ENCODE assay signal across 13 cellular contexts in genomic region chr11:121456816-121457431, GRCh38. TPM values are rescaled to one million over a fixed set of nuclear protein-coding genes. Genes with fewer than 3 reads are reported as not detected.
DNase-seq lines count a peak whose midpoint lies in the region; ATAC-seq and TF ChIP-seq lines count a peak whose summit lies in the region.
"Had no signal": no experiment of that assay in that cellular context is flagged by ENCODE, and none has a peak within 500 bp of the region (broad histone marks: within the 10 kb centered on the region; RNA-seq: fewer than 3 reads in every experiment).

No MANE protein-coding gene starts in this region.

- H3K4me3 ChIP-seq in dorsolateral prefrontal cortex = peak overlapping the region in 40 of 59 donors; percentile 6 to 94 (median 29)
- H3K4me3 ChIP-seq in thyroid gland (replicated peaks in 1 of 3) = no peak overlapping the region
- H3K4me3 ChIP-seq: prostate gland had no signal

- POLR2A ChIA-PET in WTC11 (lab: Charles Lee) = interaction anchor here (1.0 kb wide), 1 partner anchor 9 kb away, joined by 3 read pairs; no protein-coding TSS in a partner anchor

- H3K27me3 ChIP-seq in dorsolateral prefrontal cortex (no peaks in the 10 kb centered on the region), thyroid gland (no peaks in the 10 kb centered on the region)

- TF ChIP-seq CTCF in WTC11 (IDR thresholded peaks at IDR 0.05) (no peak), dorsolateral prefrontal cortex (IDR thresholded peaks at IDR 0.05 in 54 of 56, conservative IDR thresholded peaks at IDR 0.05 in 2 of 56; ENCODE audit: low read depth in 1 of 56, partially characterized antibody in 56 of 56) (no peak), thyroid gland (IDR thresholded peaks at IDR 0.05) (no peak)

- no peaks in the 10 kb centered on the region for H3K9me3 Mint-ChIP-seq in activated naive CD4-positive, alpha-beta T cell treated with anti-CD3 and anti-CD28 coated beads, Interleukin-2, amount 10 ng/mL, durations not matched to agents 7 days and 5 days
- no peaks in the 10 kb centered on the region for H3K9me3 Mint-ChIP-seq in WTC11

- H3K27ac Mint-ChIP-seq in activated naive CD4-positive, alpha-beta T cell treated with anti-CD3 and anti-CD28 coated beads, Interleukin-2, amount 10 ng/mL, durations not matched to agents 7 days and 5 days = no peak overlapping the region
- peak overlapping the region; percentile 88 for H3K27ac Mint-ChIP-seq in WTC11

- H3K27me3 Mint-ChIP-seq in activated naive CD4-positive, alpha-beta T cell treated with anti-CD3 and anti-CD28 coated beads, Interleukin-2, amount 10 ng/mL, durations not matched to agents 7 days and 5 days = no peaks in the 10 kb centered on the region
- no peaks in the 10 kb centered on the region for H3K27me3 Mint-ChIP-seq in WTC11 (ENCODE audit: low read depth)

- peaks cover 4 to 11% of the 10 kb centered on the region in 2 donors for H3K4me1 ChIP-seq in thyroid gland
- H3K4me1 ChIP-seq: prostate gland had no signal

- H3K27ac ChIP-seq in dorsolateral prefrontal cortex (peak overlapping the region in 57 of 59 donors; percentile 8 to 98 (median 89)), thyroid gland (peak overlapping the region; percentile 5 to 71 (median 65))
- H3K27ac ChIP-seq: prostate gland had no signal

- no peak for TF ChIP-seq POLR2A in thyroid gland (IDR thresholded peaks at IDR 0.05)

- H3K9me3 ChIP-seq in thyroid gland = no peaks in the 10 kb centered on the region
- H3K9me3 ChIP-seq: prostate gland had no signal

- DNase-seq in activated naive CD4-positive, alpha-beta T cell treated with anti-CD3 and anti-CD28 coated beads, Interleukin-2, amount 10 ng/mL, durations not matched to agents 7 days and 5 days = no peak
- DNase-seq in activated naive CD4-positive, alpha-beta T cell treated with anti-CD3 and anti-CD28 coated beads, Interleukin-2, amount 50 U/mL, for 16 hours = no peak
- no peak for DNase-seq in WTC11 (ENCODE audit: low spot score)
- DNase-seq in dorsolateral prefrontal cortex = no peak
- DNase-seq in thyroid gland = peak in 1 of 2 donors; percentile 45
- no peak for DNase-seq in DMS53 (lab: John Stamatoyannopoulos, UW)
- no peak for DNase-seq in NCI-H2081 treated with DMSO at 0.1 percent for 48 hours (lab: John Stamatoyannopoulos, UW)
- DNase-seq in stimulated activated CD4-positive, alpha-beta T cell treated with anti-CD3 and anti-CD28 coated beads, Interleukin-4, amount 100 ng/mL, for 24 hours = no peak
- DNase-seq: left colon, NCI-H1694, NCI-H524 had no signal

- CTCF ChIA-PET in activated naive CD4-positive, alpha-beta T cell treated with anti-CD3 and anti-CD28 coated beads, Interleukin-2, amount 10 ng/mL, durations not matched to agents 7 days and 5 days (lab: Charles Lee) = interaction anchor here (1.0 to 1.4 kb wide), 3 partner anchors 9 to 134 kb away, joined by 4 to 5 read pairs (median 4); no protein-coding TSS in a partner anchor
- CTCF ChIA-PET in WTC11 (lab: Charles Lee) = interaction anchor here (0.9 to 1.0 kb wide), 2 partner anchors 24 to 134 kb away, joined by 3 to 4 read pairs; no protein-coding TSS in a partner anchor

- WGBS in thyroid gland, 2 donors = 65 to 74% methylated on average over 11 of the region's 11 CpGs

- no peaks in the 10 kb centered on the region for H3K36me3 ChIP-seq in thyroid gland
- H3K36me3 ChIP-seq: prostate gland had no signal

- H3K4me1 Mint-ChIP-seq in activated naive CD4-positive, alpha-beta T cell treated with anti-CD3 and anti-CD28 coated beads, Interleukin-2, amount 10 ng/mL, durations not matched to agents 7 days and 5 days = peaks cover 90% of the 10 kb centered on the region
- H3K4me1 Mint-ChIP-seq in WTC11 = peaks cover 88% of the 10 kb centered on the region

- peaks cover 80% of the 10 kb centered on the region for H3K36me3 Mint-ChIP-seq in activated naive CD4-positive, alpha-beta T cell treated with anti-CD3 and anti-CD28 coated beads, Interleukin-2, amount 10 ng/mL, durations not matched to agents 7 days and 5 days
- H3K36me3 Mint-ChIP-seq in WTC11 = peaks cover 3% of the 10 kb centered on the region; the same call in 1 of the 2 replicates

- no peak for ATAC-seq in WTC11
- ATAC-seq: left colon, SK-N-SH treated with all-trans-retinoic acid at 6 μM for 48 hours had no signal

- peak overlapping the region; percentile 16 for H3K4me3 Mint-ChIP-seq in activated naive CD4-positive, alpha-beta T cell treated with anti-CD3 and anti-CD28 coated beads, Interleukin-2, amount 10 ng/mL, durations not matched to agents 7 days and 5 days
- H3K4me3 Mint-ChIP-seq in WTC11 = no peak overlapping the region

- intact Hi-C loops in dorsolateral prefrontal cortex (cut with DNase I) (loop anchor here in 1 of 2 donors (5.0 to 10.0 kb wide), 2 partner anchors 55 to 102 kb away; no protein-coding TSS in a partner anchor), thyroid gland (cut with DNase I) (loop anchor here (10.0 kb wide), 1 partner anchor 118 kb away; no protein-coding TSS in a partner anchor)

TF ChIP-seq in WTC11, 78 proteins besides CTCF, POLR2A, EP300 and RAD21 (continues in another document):
- TF ChIP-seq, protein P1, sequence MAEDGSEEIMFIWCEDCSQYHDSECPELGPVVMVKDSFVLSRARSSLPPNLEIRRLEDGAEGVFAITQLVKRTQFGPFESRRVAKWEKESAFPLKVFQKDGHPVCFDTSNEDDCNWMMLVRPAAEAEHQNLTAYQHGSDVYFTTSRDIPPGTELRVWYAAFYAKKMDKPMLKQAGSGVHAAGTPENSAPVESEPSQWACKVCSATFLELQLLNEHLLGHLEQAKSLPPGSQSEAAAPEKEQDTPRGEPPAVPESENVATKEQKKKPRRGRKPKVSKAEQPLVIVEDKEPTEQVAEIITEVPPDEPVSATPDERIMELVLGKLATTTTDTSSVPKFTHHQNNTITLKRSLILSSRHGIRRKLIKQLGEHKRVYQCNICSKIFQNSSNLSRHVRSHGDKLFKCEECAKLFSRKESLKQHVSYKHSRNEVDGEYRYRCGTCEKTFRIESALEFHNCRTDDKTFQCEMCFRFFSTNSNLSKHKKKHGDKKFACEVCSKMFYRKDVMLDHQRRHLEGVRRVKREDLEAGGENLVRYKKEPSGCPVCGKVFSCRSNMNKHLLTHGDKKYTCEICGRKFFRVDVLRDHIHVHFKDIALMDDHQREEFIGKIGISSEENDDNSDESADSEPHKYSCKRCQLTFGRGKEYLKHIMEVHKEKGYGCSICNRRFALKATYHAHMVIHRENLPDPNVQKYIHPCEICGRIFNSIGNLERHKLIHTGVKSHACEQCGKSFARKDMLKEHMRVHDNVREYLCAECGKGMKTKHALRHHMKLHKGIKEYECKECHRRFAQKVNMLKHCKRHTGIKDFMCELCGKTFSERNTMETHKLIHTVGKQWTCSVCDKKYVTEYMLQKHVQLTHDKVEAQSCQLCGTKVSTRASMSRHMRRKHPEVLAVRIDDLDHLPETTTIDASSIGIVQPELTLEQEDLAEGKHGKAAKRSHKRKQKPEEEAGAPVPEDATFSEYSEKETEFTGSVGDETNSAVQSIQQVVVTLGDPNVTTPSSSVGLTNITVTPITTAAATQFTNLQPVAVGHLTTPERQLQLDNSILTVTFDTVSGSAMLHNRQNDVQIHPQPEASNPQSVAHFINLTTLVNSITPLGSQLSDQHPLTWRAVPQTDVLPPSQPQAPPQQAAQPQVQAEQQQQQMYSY (CRISPR knock-in tag; IDR thresholded peaks at IDR 0.05) = no peak
- TF ChIP-seq ZNF423 (CRISPR knock-in tag; IDR thresholded peaks at IDR 0.05) (no peak), ETV6 (CRISPR knock-in tag; IDR thresholded peaks at IDR 0.05) (no peak), NFATC4 (CRISPR knock-in tag; IDR thresholded peaks at IDR 0.05) (no peak), ZBTB21 (CRISPR knock-in tag; IDR thresholded peaks at IDR 0.05; ENCODE audit: borderline replicate concordance) (no peak), ZNF416 (CRISPR knock-in tag; IDR thresholded peaks at IDR 0.05) (no peak), SOX15 (CRISPR knock-in tag; IDR thresholded peaks at IDR 0.05) (no peak), ZNF232 (CRISPR knock-in tag; IDR thresholded peaks at IDR 0.05) (no peak), GTF2I (CRISPR knock-in tag; conservative IDR thresholded peaks at IDR 0.05) (no peak), EMX1 (CRISPR knock-in tag; IDR thresholded peaks at IDR 0.05) (no peak), RELA (CRISPR knock-in tag; IDR thresholded peaks at IDR 0.05; ENCODE audit: borderline replicate concordance) (no peak), ERG (CRISPR knock-in tag; IDR thresholded peaks at IDR 0.05) (no peak), NR1H2 (CRISPR knock-in tag; IDR thresholded peaks at IDR 0.05) (no peak), GRHL2 (CRISPR knock-in tag; IDR thresholded peaks at IDR 0.05; ENCODE audit: insufficient replicate concordance, severe bottlenecking) (no peak)
- TF ChIP-seq, protein P2, sequence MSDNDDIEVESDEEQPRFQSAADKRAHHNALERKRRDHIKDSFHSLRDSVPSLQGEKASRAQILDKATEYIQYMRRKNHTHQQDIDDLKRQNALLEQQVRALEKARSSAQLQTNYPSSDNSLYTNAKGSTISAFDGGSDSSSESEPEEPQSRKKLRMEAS (CRISPR knock-in tag; IDR thresholded peaks at IDR 0.05) = no peak
- TF ChIP-seq, protein P3, sequence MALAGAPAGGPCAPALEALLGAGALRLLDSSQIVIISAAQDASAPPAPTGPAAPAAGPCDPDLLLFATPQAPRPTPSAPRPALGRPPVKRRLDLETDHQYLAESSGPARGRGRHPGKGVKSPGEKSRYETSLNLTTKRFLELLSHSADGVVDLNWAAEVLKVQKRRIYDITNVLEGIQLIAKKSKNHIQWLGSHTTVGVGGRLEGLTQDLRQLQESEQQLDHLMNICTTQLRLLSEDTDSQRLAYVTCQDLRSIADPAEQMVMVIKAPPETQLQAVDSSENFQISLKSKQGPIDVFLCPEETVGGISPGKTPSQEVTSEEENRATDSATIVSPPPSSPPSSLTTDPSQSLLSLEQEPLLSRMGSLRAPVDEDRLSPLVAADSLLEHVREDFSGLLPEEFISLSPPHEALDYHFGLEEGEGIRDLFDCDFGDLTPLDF (CRISPR knock-in tag; IDR thresholded peaks at IDR 0.05) = no peak

RNA-seq across cellular contexts. Expression of gene SORL1, which starts 4.8 kb away (rescaled TPM):
- 78.1 to 87.1 TPM (median 78.1 TPM) in 3 replicates for total RNA-seq in WTC11 (2021)
- total RNA-seq in dorsolateral prefrontal cortex = 100 to 1,000 TPM; 181 to 321 (median 250) TPM
- total RNA-seq in thyroid gland = 10 to 100 TPM; 19.6 to 73.8 (median 53.6) TPM

Comparison
In these comparisons a context has a peak if more than half of its experiments do, and no peak if none do; other contexts are left out.
1. H3K4me3 ChIP-seq: peak in dorsolateral prefrontal cortex (40 of 59); none in thyroid gland (0 of 3).